ENCODE assay signal across 26 cellular contexts in genomic region chr14:65000868-65001600, GRCh38. TPM values are rescaled to one million over a fixed set of nuclear protein-coding genes. Genes with fewer than 3 reads are reported as not detected.
DNase-seq lines count a peak whose midpoint lies in the region; ATAC-seq and TF ChIP-seq lines count a peak whose summit lies in the region.
"Had no signal": no experiment of that assay in that cellular context is flagged by ENCODE, and none has a peak within 500 bp of the region (broad histone marks: within the 10 kb centered on the region; RNA-seq: fewer than 3 reads in every experiment).

No MANE protein-coding gene starts in this region.

- no peak overlapping the region for H3K4me3 ChIP-seq in choroid plexus epithelial cell (ENCODE audit: low read depth, low read length)
- no peak overlapping the region for H3K4me3 ChIP-seq in osteoblast (ENCODE audit: insufficient read depth, low read length)
- H3K4me3 ChIP-seq: breast epithelium, heart left ventricle, stomach, tibial nerve had no signal

- H2AFZ ChIP-seq in osteoblast (ENCODE audit: low read length): no peak overlapping the region

- H3K79me2 ChIP-seq in osteoblast (ENCODE audit: insufficient read depth, low read length): peaks cover 27% of the 10 kb centered on the region

- no peaks in the 10 kb centered on the region for H3K9me3 ChIP-seq in osteoblast (ENCODE audit: low read depth, low read length)
- H3K9me3 ChIP-seq: breast epithelium, heart left ventricle, stomach, tibial nerve had no signal

- CTCF ChIA-PET in activated CD8-positive, alpha-beta T cell treated with anti-CD3 and anti-CD28 coated beads for 36 hours (lab: Charles Lee): interaction anchor here (0.8 to 1.5 kb wide), 4 partner anchors 11 to 19 kb away, joined by 3 to 6 read pairs (median 4); no protein-coding TSS in a partner anchor

- peak overlapping the region; percentile 5 for H3K4me2 ChIP-seq in osteoblast (ENCODE audit: insufficient read depth, low read length)

- ATAC-seq in activated CD8-positive, alpha-beta T cell treated with anti-CD3 and anti-CD28 coated beads for 36 hours: no peak
- ATAC-seq: sciatic nerve had no signal

- TF ChIP-seq CTCF in choroid plexus epithelial cell (conservative IDR thresholded peaks at IDR 0.05; ENCODE audit: low read depth, low read length) (no peak), osteoblast (IDR thresholded peaks at IDR 0.05; ENCODE audit: extremely low read depth, low read depth, low read length) (no peak)
- TF ChIP-seq CTCF in activated CD8-positive, alpha-beta T cell treated with anti-CD3 and anti-CD28 coated beads for 36 hours (IDR thresholded peaks at IDR 0.05): no peak

- H3K36me3 Mint-ChIP-seq in activated CD8-positive, alpha-beta T cell treated with anti-CD3 and anti-CD28 coated beads for 36 hours (ENCODE audit: low read depth): peaks cover 14% of the 10 kb centered on the region

- H4K20me1 ChIP-seq in osteoblast (ENCODE audit: insufficient read depth, low read length): no peaks in the 10 kb centered on the region

- H3K4me1 Mint-ChIP-seq in activated CD8-positive, alpha-beta T cell treated with anti-CD3 and anti-CD28 coated beads for 36 hours (ENCODE audit: low read depth): peaks cover 53% of the 10 kb centered on the region

- peak; percentile 37 for DNase-seq in GM03348 (ENCODE audit: low spot score)
- peak; percentile 92 for DNase-seq in NCI-H226
- peak; percentile 42 for DNase-seq in choroid plexus epithelial cell (ENCODE audit: low read depth)
- no peak for DNase-seq in osteoblast (ENCODE audit: insufficient read length, low spot score, missing footprints)
- no peak for DNase-seq in cerebellum (ENCODE audit: low spot score)
- no peak for DNase-seq in activated CD8-positive, alpha-beta T cell treated with anti-CD3 and anti-CD28 coated beads for 36 hours
- no peak for DNase-seq in NCI-H1417 (lab: John Stamatoyannopoulos, UW)
- no peak for DNase-seq in stimulated activated CD4-positive, alpha-beta T cell treated with anti-CD3 and anti-CD28 coated beads, Interleukin-4, amount 100 ng/mL, for 24 hours
- DNase-seq: activated CD4-positive, alpha-beta T cell treated with anti-CD3 and anti-CD28 coated beads, Interleukin-2, amount 50 U/mL, for 4 hours; activated CD4-positive, CD25-positive, alpha-beta regulatory T cell; activated effector memory CD4-positive, alpha-beta T cell treated with anti-CD3 and anti-CD28 coated beads, Interleukin-2, amount 50 U/mL, for 16 hours; CD4-positive, CD25-positive, alpha-beta regulatory T cell; dermis blood vessel endothelial cell; heart left ventricle; midbrain; NCI-H1105 treated with DMSO at 0.1 percent for 48 hours; NCI-H2081; NCI-H345; NCI-H774; nephron progenitor cell; stomach had no signal

- intact Hi-C loops in activated CD8-positive, alpha-beta T cell treated with anti-CD3 and anti-CD28 coated beads for 36 hours (cut with micrococcal nuclease): no loop called here

- no peaks in the 10 kb centered on the region for H3K27me3 ChIP-seq in osteoblast (ENCODE audit: insufficient read depth, low read length)
- H3K27me3 ChIP-seq: breast epithelium, heart left ventricle, stomach, tibial nerve had no signal

- no peaks in the 10 kb centered on the region for H3K36me3 ChIP-seq in osteoblast (ENCODE audit: insufficient read depth, low read length)
- H3K36me3 ChIP-seq: breast epithelium had no signal

- peaks cover 53% of the 10 kb centered on the region for H3K4me1 ChIP-seq in osteoblast (ENCODE audit: insufficient read depth, low read length)
- H3K4me1 ChIP-seq: breast epithelium had no signal

- H3K9me3 Mint-ChIP-seq in activated CD8-positive, alpha-beta T cell treated with anti-CD3 and anti-CD28 coated beads for 36 hours: no peaks in the 10 kb centered on the region
- H3K9me3 Mint-ChIP-seq: CD4-positive, CD25-positive, alpha-beta regulatory T cell; IgD-negative memory B cell; nephron progenitor cell had no signal

- no peaks in the 10 kb centered on the region for H3K27me3 Mint-ChIP-seq in activated CD8-positive, alpha-beta T cell treated with anti-CD3 and anti-CD28 coated beads for 36 hours
- H3K27me3 Mint-ChIP-seq: IgD-negative memory B cell had no signal

- no peak overlapping the region for H3K27ac Mint-ChIP-seq in activated CD8-positive, alpha-beta T cell treated with anti-CD3 and anti-CD28 coated beads for 36 hours
- H3K27ac Mint-ChIP-seq: CD4-positive, CD25-positive, alpha-beta regulatory T cell; IgD-negative memory B cell; nephron progenitor cell had no signal

- no peak overlapping the region for H3K4me3 Mint-ChIP-seq in activated CD8-positive, alpha-beta T cell treated with anti-CD3 and anti-CD28 coated beads for 36 hours
- H3K4me3 Mint-ChIP-seq: CD4-positive, CD25-positive, alpha-beta regulatory T cell; IgD-negative memory B cell; nephron progenitor cell had no signal

- peak overlapping the region; percentile 65 for H3K27ac ChIP-seq in osteoblast (ENCODE audit: low read depth, low read length)
- H3K27ac ChIP-seq: breast epithelium, stomach, tibial nerve had no signal

- POLR2A ChIA-PET in activated CD8-positive, alpha-beta T cell treated with anti-CD3 and anti-CD28 coated beads for 36 hours (lab: Charles Lee): interaction anchor here (1.0 kb wide), 1 partner anchor 11 kb away, joined by 3 read pairs; no protein-coding TSS in a partner anchor

RNA-seq across cellular contexts. Expression of gene FNTB, which starts 14.3 kb away (rescaled TPM):
- 12.7 and 18.9 TPM in 2 replicates for total RNA-seq in osteoblast
- 17.7 TPM for total RNA-seq in cerebellum
- 10 to 100 TPM; 18.8 to 23.5 TPM for total RNA-seq in activated CD8-positive, alpha-beta T cell treated with anti-CD3 and anti-CD28 coated beads for 36 hours

RNA-seq across cellular contexts. Expression of gene RAB15, which starts 28.9 kb away (rescaled TPM):
- total RNA-seq in osteoblast (4.0 and 4.1 TPM in 2 replicates), cerebellum (27.3 TPM)
- total RNA-seq in activated CD8-positive, alpha-beta T cell treated with anti-CD3 and anti-CD28 coated beads for 36 hours: 1 to 10 TPM; 2.1 to 2.3 TPM

RNA-seq across cellular contexts. Expression of gene GPX2, which starts 58.5 kb away (rescaled TPM):
- total RNA-seq in osteoblast: not detected in 2 replicates
- total RNA-seq in cerebellum: not detected
- total RNA-seq in activated CD8-positive, alpha-beta T cell treated with anti-CD3 and anti-CD28 coated beads for 36 hours: not detected
- total RNA-seq: CD4-positive, CD25-positive, alpha-beta regulatory T cell; dermis blood vessel endothelial cell; heart left ventricle; posterior vena cava; sciatic nerve; tibial nerve had no signal

Comparison
In these comparisons a context has a peak if more than half of its experiments do, and no peak if none do; other contexts are left out.
1. DNase-seq: peak in GM03348 (single experiment), NCI-H226 (single experiment) and choroid plexus epithelial cell (single experiment); none in osteoblast (single experiment), cerebellum (single experiment), activated CD8-positive, alpha-beta T cell treated with anti-CD3 and anti-CD28 coated beads for 36 hours (single experiment), NCI-H1417 (0 of 3) and stimulated activated CD4-positive, alpha-beta T cell treated with anti-CD3 and anti-CD28 coated beads, Interleukin-4, amount 100 ng/mL, for 24 hours (single experiment).